ENCODE assay signal across 19 cellular contexts in genomic region chr21:36902793-36903192, GRCh38.
A peak's percentile ranks its signal among the peaks of the same experiment; 100 is the strongest.
DNase-seq lines count a peak whose midpoint lies in the region; ATAC-seq and TF ChIP-seq lines count a peak whose summit lies in the region.
"Had no signal": no experiment of that assay in that cellular context is flagged by ENCODE, and none has a peak within 500 bp of the region (broad histone marks: within the 10 kb centered on the region; RNA-seq: fewer than 3 reads in every experiment).

No MANE protein-coding gene starts in this region.

- H2AFZ ChIP-seq in GM23248: no peak overlapping the region

- intact Hi-C loops in mucosa of descending colon (cut with DNase I, micrococcal nuclease): no loop called here
- intact Hi-C loops in gastrocnemius medialis (cut with DNase I; ENCODE audit: low total_unique reads): no loop called here

- H3K27me3 ChIP-seq in GM23248 (replicated peaks; ENCODE audit: insufficient read depth) (no peaks in the 10 kb centered on the region), gastrocnemius medialis (no peaks in the 10 kb centered on the region)
- H3K27me3 ChIP-seq: BE2C, body of pancreas had no signal

- no peaks in the 10 kb centered on the region for H3K9me2 ChIP-seq in GM23248 (ENCODE audit: insufficient read depth)

- no peak overlapping the region for H3K4me2 ChIP-seq in GM23248 (ENCODE audit: unreplicated experiment)

- ATAC-seq in WTC11 (peak; percentile 44), mucosa of descending colon (no peak), HG02884 (IDR thresholded peaks at IDR 0.05; ENCODE audit: unreplicated experiment) (no peak), gastrocnemius medialis (no peak)
- ATAC-seq: activated CD8-positive, alpha-beta memory T cell treated with anti-CD3 and anti-CD28 coated beads, Interleukin-2, amount 10 ng/mL, durations not matched to agents 7 days and 5 days; body of pancreas; T-cell had no signal

- H3F3A ChIP-seq in GM23248 (ENCODE audit: insufficient read depth): no peaks in the 10 kb centered on the region

- CTCF ChIA-PET in WTC11 (lab: Charles Lee): interaction anchor here (0.5 to 2.0 kb wide), 3 partner anchors 20 to 273 kb away, joined by 3 to 7 read pairs (median 4); no protein-coding TSS in a partner anchor

- no peak overlapping the region for H3K27ac Mint-ChIP-seq in WTC11
- H3K27ac Mint-ChIP-seq: activated B cell treated with CpG ODN at 0.5 μM for 24 hours; activated CD8-positive, alpha-beta memory T cell treated with anti-CD3 and anti-CD28 coated beads, Interleukin-2, amount 10 ng/mL, durations not matched to agents 7 days and 5 days; T-cell had no signal

- H4K20me1 ChIP-seq in GM23248 (ENCODE audit: insufficient read depth): no peaks in the 10 kb centered on the region

- H3K9me3 ChIP-seq in GM23248 (ENCODE audit: low read depth) (no peaks in the 10 kb centered on the region), mucosa of descending colon (no peaks in the 10 kb centered on the region), gastrocnemius medialis (no peaks in the 10 kb centered on the region)
- H3K9me3 ChIP-seq: BE2C, body of pancreas had no signal

- no peak overlapping the region for H3K9ac ChIP-seq in GM23248

- no peaks in the 10 kb centered on the region for H3K9me3 Mint-ChIP-seq in WTC11
- H3K9me3 Mint-ChIP-seq: activated B cell treated with CpG ODN at 0.5 μM for 24 hours, T-cell had no signal

- H3K4me1 ChIP-seq in GM23248 (ENCODE audit: insufficient read depth) (no peaks in the 10 kb centered on the region), mucosa of descending colon (ENCODE audit: low read depth) (no peaks in the 10 kb centered on the region), gastrocnemius medialis (no peaks in the 10 kb centered on the region)
- H3K4me1 ChIP-seq: BE2C, body of pancreas had no signal

- POLR2A ChIA-PET in WTC11 (lab: Charles Lee): no interaction called here

- no peak overlapping the region for H3K4me3 Mint-ChIP-seq in WTC11
- H3K4me3 Mint-ChIP-seq: activated B cell treated with CpG ODN at 0.5 μM for 24 hours; activated CD8-positive, alpha-beta memory T cell treated with anti-CD3 and anti-CD28 coated beads, Interleukin-2, amount 10 ng/mL, durations not matched to agents 7 days and 5 days; T-cell had no signal

- TF ChIP-seq CTCF in WTC11 (IDR thresholded peaks at IDR 0.05) (no peak), mucosa of descending colon (IDR thresholded peaks at IDR 0.05) (no peak), gastrocnemius medialis (IDR thresholded peaks at IDR 0.05 in 4 of 5, conservative IDR thresholded peaks at IDR 0.05 in 1 of 5) (no peak)

- in situ Hi-C loops in GM23248 (cut with MboI): no loop called here
- in situ Hi-C loops in gastrocnemius medialis (cut with MboI; ENCODE audit: low sequenced_read_pairs in 4 of 4): no loop called here

- no peak overlapping the region for H3K27ac ChIP-seq in GM23248
- H3K27ac ChIP-seq in gastrocnemius medialis: no peak overlapping the region
- H3K27ac ChIP-seq: body of pancreas had no signal

- H3K79me2 ChIP-seq in GM23248 (ENCODE audit: insufficient read depth): peaks cover 21% of the 10 kb centered on the region

- no peak for TF ChIP-seq POLR2A in gastrocnemius medialis (IDR thresholded peaks at IDR 0.05)

- 86 to 89% methylated on average over 5 of the region's 5 CpGs for WGBS in GM23248 (ENCODE audit: low coverage in 1 of 2, low lambda C conversion rate in 2 of 2, missing lambda C conversion rate in 2 of 2), 2 experiments

- no peaks in the 10 kb centered on the region for H3K36me3 ChIP-seq in GM23248 (ENCODE audit: low read depth)
- H3K36me3 ChIP-seq in mucosa of descending colon (ENCODE audit: low read depth): no peaks in the 10 kb centered on the region
- H3K36me3 ChIP-seq in gastrocnemius medialis: no peaks in the 10 kb centered on the region
- H3K36me3 ChIP-seq: BE2C had no signal

- peaks cover 2% of the 10 kb centered on the region; the same call in 1 of the 2 replicates for H3K4me1 Mint-ChIP-seq in WTC11
- H3K4me1 Mint-ChIP-seq: activated B cell treated with CpG ODN at 0.5 μM for 24 hours, T-cell had no signal

- peak; percentile 31 for DNase-seq in AG08396 (ENCODE audit: low spot score)
- DNase-seq in GM23248: peak; percentile 28
- no peak for DNase-seq in WTC11 (ENCODE audit: low spot score)
- DNase-seq in iPS-NIHi7 (ENCODE audit: extremely low spot score): peak; percentile 39
- no peak for DNase-seq in mucosa of descending colon
- no peak for DNase-seq in gastrocnemius medialis
- DNase-seq: activated B cell treated with CpG ODN at 0.5 μM for 24 hours; activated CD8-positive, alpha-beta memory T cell treated with anti-CD3 and anti-CD28 coated beads, Interleukin-2, amount 10 ng/mL, durations not matched to agents 7 days and 5 days; activated naive CD4-positive, alpha-beta T cell; BE2C; body of pancreas; HCEC 1CT; kidney; NCI-H2171; NCI-H774; nucleus accumbens; stimulated activated CD4-positive, alpha-beta T cell treated with anti-CD3 and anti-CD28 coated beads, Interleukin-2, amount 100 ng/mL, for 48 hours; T-cell had no signal

- H3K4me3 ChIP-seq in GM23248 (no peak overlapping the region), mucosa of descending colon (no peak overlapping the region), gastrocnemius medialis (no peak overlapping the region)
- H3K4me3 ChIP-seq: body of pancreas had no signal

- no peaks in the 10 kb centered on the region for H3K27me3 Mint-ChIP-seq in WTC11 (ENCODE audit: low read depth)
- H3K27me3 Mint-ChIP-seq: activated B cell treated with CpG ODN at 0.5 μM for 24 hours; activated CD8-positive, alpha-beta memory T cell treated with anti-CD3 and anti-CD28 coated beads, Interleukin-2, amount 10 ng/mL, durations not matched to agents 7 days and 5 days; T-cell had no signal

- no peaks in the 10 kb centered on the region for H3K36me3 Mint-ChIP-seq in WTC11

TF ChIP-seq in WTC11, 78 proteins besides CTCF, POLR2A, EP300 and RAD21:
- TF ChIP-seq ESRRA (CRISPR knock-in tag; IDR thresholded peaks at IDR 0.05; ENCODE audit: borderline replicate concordance) (no peak), SOX15 (CRISPR knock-in tag; IDR thresholded peaks at IDR 0.05) (no peak), ATF6 (CRISPR knock-in tag; IDR thresholded peaks at IDR 0.05) (no peak), GABPB1 (CRISPR knock-in tag; IDR thresholded peaks at IDR 0.05) (no peak), E2F1 (CRISPR knock-in tag; IDR thresholded peaks at IDR 0.05) (no peak), USF2 (CRISPR knock-in tag; IDR thresholded peaks at IDR 0.05) (no peak), SMAD4 (CRISPR knock-in tag; IDR thresholded peaks at IDR 0.05) (no peak)

Comparison
In these comparisons a context has a peak if more than half of its experiments do, and no peak if none do; other contexts are left out.
1. DNase-seq: peak in AG08396 (single experiment), GM23248 (single experiment) and iPS-NIHi7 (single experiment); none in WTC11 (single experiment), mucosa of descending colon (0 of 3) and gastrocnemius medialis (0 of 2).